8 cellular contexts compared by ENCODE assay signal in genomic region chr4:184745747-184746531, GRCh38. TPM values are rescaled to one million over a fixed set of nuclear protein-coding genes. Genes with fewer than 3 reads are reported as not detected.
DNase-seq lines count a peak whose midpoint lies in the region; ATAC-seq and TF ChIP-seq lines count a peak whose summit lies in the region.

No MANE protein-coding gene starts in this region.

- in situ Hi-C loops in IMR-90 (cut with MboI; ENCODE audit: low sequenced_read_pairs), result loop anchor here (10.0 kb wide), 1 partner anchor 259 kb away; no protein-coding TSS in a partner anchor

- WGBS in IMR-90 (ENCODE audit: extremely low coverage in 2 of 2, insufficient read length in 1 of 2), 2 experiments, result no CpG with 5 or more reads among the region's 12 CpGs

- DNase-seq in Right ventricle myocardium inferior (ENCODE audit: missing footprints) (peak; percentile 80), cardiac septum (ENCODE audit: low spot score) (no peak), IMR-90 (peak; percentile 76), Peyer's patch (peak in 2 of 3 donors; percentile 72 to 87), fibroblast of gingiva (ENCODE audit: low read depth) (peak; percentile 78)
- DNase-seq in activated T-cell treated with anti-CD3 and anti-CD28 coated beads, Interleukin-2, amount 50 U/mL, for 72 hours, result peak; percentile 80
- peak; percentile 49 for DNase-seq in stimulated activated naive CD4-positive, alpha-beta T cell treated with Interleukin-2 at 50 U/mL for 16 hours (lab: John Stamatoyannopoulos, UW)

- H4K91ac ChIP-seq in IMR-90 (ENCODE audit: insufficient read depth, low read depth, low read length), result no peak overlapping the region

- POLR2A ChIA-PET in IMR-90 (lab: Charles Lee; ENCODE audit: unreplicated experiment), result interaction anchor here (0.5 kb wide), 1 partner anchor 451 kb away, joined by 3 read pairs; no protein-coding TSS in a partner anchor

- no peak overlapping the region; the same call in 1 of the 2 replicates for H2BK120ac ChIP-seq in IMR-90 (ENCODE audit: low read depth, low read length)

- H2BK20ac ChIP-seq in IMR-90 (ENCODE audit: low read depth, low read length), result no peak overlapping the region; the same call in 1 of the 2 replicates

- H3K9me1 ChIP-seq in IMR-90 (ENCODE audit: insufficient read depth, low read length), result no peaks in the 10 kb centered on the region

- peak overlapping the region; percentile 29 for H3K27ac Mint-ChIP-seq in activated T-cell treated with anti-CD3 and anti-CD28 coated beads, Interleukin-2, amount 50 U/mL, for 72 hours

- H2AK9ac ChIP-seq in IMR-90 (replicated peaks; ENCODE audit: low read depth, low read length, poor library complexity), result no peak overlapping the region

- no peak overlapping the region for H3K4ac ChIP-seq in IMR-90 (ENCODE audit: low read depth, low read length)

- no peaks in the 10 kb centered on the region for H3K36me3 Mint-ChIP-seq in activated T-cell treated with anti-CD3 and anti-CD28 coated beads, Interleukin-2, amount 50 U/mL, for 72 hours (ENCODE audit: insufficient read depth in 2 of 2)

- no peak overlapping the region for H2BK5ac ChIP-seq in IMR-90 (ENCODE audit: low read depth, low read length, poor library complexity, severe bottlenecking)

- intact Hi-C loops in Right ventricle myocardium inferior (cut with DNase I), result loop anchor here (5.0 to 10.0 kb wide), 3 partner anchors 61 to 359 kb away; no protein-coding TSS in a partner anchor
- intact Hi-C loops in cardiac septum (cut with DNase I), result loop anchor here (2.0 to 10.0 kb wide), 5 partner anchors 81 to 389 kb away; partner anchors contain the start of gene ACSL1
- intact Hi-C loops in IMR-90 (cut with micrococcal nuclease), result loop anchor here (1.0 to 5.0 kb wide), 6 partner anchors 81 to 389 kb away; partner anchors contain the start of genes ACSL1, CASP3 and PRIMPOL

- no peaks in the 10 kb centered on the region for H3K36me3 ChIP-seq in IMR-90 (ENCODE audit: control insufficient read depth, insufficient read depth, low read length)
- H3K36me3 ChIP-seq in Peyer's patch, result no peaks in the 10 kb centered on the region
- no peaks in the 10 kb centered on the region for H3K36me3 ChIP-seq in neural cell (ENCODE audit: insufficient read depth, low read length)

- peak; percentile 79 for TF ChIP-seq CTCF in IMR-90 (conservative IDR thresholded peaks at IDR 0.05; ENCODE audit: low read depth, low read length)
- TF ChIP-seq CTCF in Peyer's patch (IDR thresholded peaks at IDR 0.05), result peak; percentile 58 to 81 (median 76)
- TF ChIP-seq CTCF in neural cell (IDR thresholded peaks at IDR 0.05; ENCODE audit: poor library complexity, severe bottlenecking), result peak; percentile 69

- H3K27ac ChIP-seq in IMR-90 (ENCODE audit: insufficient read depth, low read length), result no peak overlapping the region
- H3K27ac ChIP-seq in Peyer's patch, result peak overlapping the region in 3 of 4 donors; percentile 11 to 63 (median 44)
- no peak overlapping the region for H3K27ac ChIP-seq in neural cell (ENCODE audit: low read length)

- H2AFZ ChIP-seq in IMR-90 (replicated peaks; ENCODE audit: low read length, poor library complexity), result no peak overlapping the region
- no peak overlapping the region for H2AFZ ChIP-seq in neural cell (ENCODE audit: low read depth, low read length)

- H3K9me3 Mint-ChIP-seq in activated T-cell treated with anti-CD3 and anti-CD28 coated beads, Interleukin-2, amount 50 U/mL, for 72 hours, result no peaks in the 10 kb centered on the region

- BruUV-seq in IMR-90 (replicated peaks; lab: Mats Ljungman, UMichigan), result no TSS peak

- no peaks in the 10 kb centered on the region for H3F3A ChIP-seq in neural cell (ENCODE audit: insufficient read depth, low read length, poor library complexity, severe bottlenecking)

- no peaks in the 10 kb centered on the region for H3K79me2 ChIP-seq in neural cell (replicated peaks; ENCODE audit: insufficient read depth, low read length)

- CTCF ChIA-PET in IMR-90 (lab: Yijun Ruan, JAX), result interaction anchor here (0.6 to 1.5 kb wide), 12 partner anchors 12 to 389 kb away, joined by 3 to 12 read pairs (median 3); partner anchors contain the start of gene CENPU

- H3K9ac ChIP-seq in IMR-90 (ENCODE audit: low read depth, low read length), result no peak overlapping the region
- H3K9ac ChIP-seq in neural cell (ENCODE audit: low read length), result no peak overlapping the region

- no peaks in the 10 kb centered on the region for H3K9me3 ChIP-seq in IMR-90 (ENCODE audit: control insufficient read depth, insufficient read depth, low read length)
- H3K9me3 ChIP-seq in Peyer's patch, result peaks cover 0 to 1% (median 0%) of the 10 kb centered on the region in 4 donors
- H3K9me3 ChIP-seq in neural cell (ENCODE audit: low read length), result no peaks in the 10 kb centered on the region

- no peak overlapping the region for H3K14ac ChIP-seq in IMR-90 (replicated peaks; ENCODE audit: low read depth, low read length)

- H3K23ac ChIP-seq in IMR-90 (ENCODE audit: low read depth, low read length), result no peak overlapping the region

- ATAC-seq in Right ventricle myocardium inferior (peak; percentile 70), IMR-90 (ENCODE audit: low read depth) (peak; percentile 83)
- ATAC-seq in activated T-cell treated with anti-CD3 and anti-CD28 coated beads, Interleukin-2, amount 50 U/mL, for 72 hours (replicated peaks in 1 of 2), result peak; percentile 85 to 88

- dilution Hi-C loops in IMR-90 (cut with HindIII; ENCODE audit: low sequenced_read_pairs, unreplicated experiment), result no loop called here

- no peak overlapping the region for H3K56ac ChIP-seq in IMR-90 (ENCODE audit: extremely low read depth, insufficient read depth, low read length)

- TF ChIP-seq RAD21 in IMR-90 (IDR thresholded peaks at IDR 0.05; ENCODE audit: low read length) (peak; percentile 79), neural cell (conservative IDR thresholded peaks at IDR 0.05) (peak; percentile 72)

- H2AK5ac ChIP-seq in IMR-90 (ENCODE audit: low read depth, low read length), result no peak overlapping the region

- peaks cover 4% of the 10 kb centered on the region; the same call in 1 of the 2 replicates for H3K4me1 ChIP-seq in IMR-90 (ENCODE audit: control insufficient read depth, insufficient read depth, low read length)
- peaks cover 0 to 14% (median 5%) of the 10 kb centered on the region in 4 donors for H3K4me1 ChIP-seq in Peyer's patch

- H3K18ac ChIP-seq in IMR-90 (ENCODE audit: low read depth, low read length), result no peak overlapping the region

- H3K27me3 ChIP-seq in IMR-90 (ENCODE audit: control insufficient read depth, insufficient read depth, low read length), result no peaks in the 10 kb centered on the region; the same call in 1 of the 2 replicates
- H3K27me3 ChIP-seq in Peyer's patch, result no peaks in the 10 kb centered on the region
- H3K27me3 ChIP-seq in neural cell (ENCODE audit: insufficient read depth, low read depth, low read length), result no peaks in the 10 kb centered on the region

- H3K4me1 Mint-ChIP-seq in activated T-cell treated with anti-CD3 and anti-CD28 coated beads, Interleukin-2, amount 50 U/mL, for 72 hours (ENCODE audit: low read depth), result peaks cover 15% of the 10 kb centered on the region

- H4K8ac ChIP-seq in IMR-90 (ENCODE audit: low read depth in 2 of 2, low read length in 2 of 2), result no peak overlapping the region; a peak in 1 of 4 replicates

- H2BK15ac ChIP-seq in IMR-90 (ENCODE audit: low read depth, low read length), result no peak overlapping the region

- H3K4me3 Mint-ChIP-seq in activated T-cell treated with anti-CD3 and anti-CD28 coated beads, Interleukin-2, amount 50 U/mL, for 72 hours, result peak overlapping the region in 1 of 2 donors; percentile 8

- no peak for TF ChIP-seq EP300 in neural cell (conservative IDR thresholded peaks at IDR 0.05; ENCODE audit: poor library complexity, severe bottlenecking)

- peak overlapping the region; percentile 74; the same call in 1 of the 2 replicates for H3K4me2 ChIP-seq in IMR-90 (ENCODE audit: low read depth, low read length)
- no peak overlapping the region for H3K4me2 ChIP-seq in neural cell (ENCODE audit: low read length)

- no peak overlapping the region for H3K4me3 ChIP-seq in IMR-90 (ENCODE audit: insufficient read depth, low read depth, low read length)
- no peak overlapping the region for H3K4me3 ChIP-seq in Peyer's patch
- H3K4me3 ChIP-seq in neural cell (ENCODE audit: low read length), result no peak overlapping the region

- H4K20me1 ChIP-seq in IMR-90 (ENCODE audit: insufficient read depth, low read length), result no peaks in the 10 kb centered on the region
- no peaks in the 10 kb centered on the region for H4K20me1 ChIP-seq in neural cell (ENCODE audit: insufficient read depth)

- no peak overlapping the region for H4K5ac ChIP-seq in IMR-90 (ENCODE audit: low read depth, low read length)

- no peak for TF ChIP-seq POLR2A in IMR-90 (IDR thresholded peaks at IDR 0.05; ENCODE audit: low read depth, low read length)
- TF ChIP-seq POLR2A in Peyer's patch (IDR thresholded peaks at IDR 0.05), result peak in 1 of 2 donors; percentile 7

- no peaks in the 10 kb centered on the region for H3K27me3 Mint-ChIP-seq in activated T-cell treated with anti-CD3 and anti-CD28 coated beads, Interleukin-2, amount 50 U/mL, for 72 hours (ENCODE audit: low read depth)

- H3K79me1 ChIP-seq in IMR-90 (ENCODE audit: low read depth in 1 of 2, low read length in 2 of 2), result no peaks in the 10 kb centered on the region

- no peaks in the 10 kb centered on the region for H3K9me2 ChIP-seq in neural cell (ENCODE audit: insufficient read depth, low read length)

TF ChIP-seq in IMR-90, 13 proteins besides CTCF, POLR2A, EP300 and RAD21:
- TF ChIP-seq RFX5 (IDR thresholded peaks at IDR 0.05; ENCODE audit: low read depth, low read length) (no peak), SMC3 (IDR thresholded peaks at IDR 0.05; ENCODE audit: low read depth, low read length) (peak; percentile 91)

RNA-seq across cellular contexts. Expression of gene CENPU, which starts 12.0 kb away (rescaled TPM):
- 1.8 TPM for total RNA-seq in Right ventricle myocardium inferior
- total RNA-seq in cardiac septum, result 1.5 TPM
- 13.6 and 26.7 TPM in 2 replicates for total RNA-seq in IMR-90 (2012; rRNA removed)
- 12.0 and 14.6 TPM in 2 replicates for polyA plus RNA-seq in IMR-90 (2012; rRNA removed)
- polyA plus RNA-seq in IMR-90 (2012; cell fraction: cytosol; rRNA removed), result 0.98 and 1.5 TPM in 2 replicates
- polyA plus RNA-seq in IMR-90 (2012; cell fraction: nucleus; rRNA removed; ENCODE audit: low replicate concordance), result 0.63 and 7.0 TPM in 2 replicates
- total RNA-seq in Peyer's patch, result 10 to 100 TPM in 1 of 4 donors, 1 to 10 TPM in 3; 3.3 to 30.5 (median 7.1) TPM
- total RNA-seq in activated T-cell treated with anti-CD3 and anti-CD28 coated beads, Interleukin-2, amount 50 U/mL, for 72 hours, result 10 to 100 TPM; 80.9 to 82.3 TPM
- 9.3 and 13.0 TPM in 2 replicates for polyA plus RNA-seq in neural cell
- 10.0 and 10.1 TPM in 2 replicates for polyA minus RNA-seq in neural cell

Comparison
In these comparisons a context has a peak if more than half of its experiments do, and no peak if none do; other contexts are left out.
1. H3K27ac ChIP-seq: peak in Peyer's patch (3 of 4); none in IMR-90 (single experiment) and neural cell (single experiment).
2. Peak in every context shown above with its lines, with median percentiles within 50 percentile points of each other: ATAC-seq and CTCF ChIP-seq.